In genomic region chr11:94925422-94926270, GRCh38 we compare ENCODE assay signal across 9 cellular contexts. TPM values are rescaled to one million over a fixed set of nuclear protein-coding genes. Genes with fewer than 3 reads are reported as not detected.
DNase-seq lines count a peak whose midpoint lies in the region; ATAC-seq and TF ChIP-seq lines count a peak whose summit lies in the region.
"Had no signal": no experiment of that assay in that cellular context is flagged by ENCODE, and none has a peak within 500 bp of the region (broad histone marks: within the 10 kb centered on the region; RNA-seq: fewer than 3 reads in every experiment).

No MANE protein-coding gene starts in this region.

- H3K4me3 ChIP-seq in effector memory CD4-positive, alpha-beta T cell (ENCODE audit: insufficient read depth, low read depth, low read length, poor library complexity, severe bottlenecking): no peak overlapping the region
- H3K4me3 ChIP-seq: tibial artery had no signal

- no peak overlapping the region for H3K27ac ChIP-seq in effector memory CD4-positive, alpha-beta T cell (ENCODE audit: insufficient read depth, low read length, poor library complexity, severe bottlenecking)

- H3K4me1 ChIP-seq in effector memory CD4-positive, alpha-beta T cell (ENCODE audit: control insufficient read depth, insufficient read depth, low read length, poor library complexity, severe bottlenecking): peaks cover 11% of the 10 kb centered on the region

- no peaks in the 10 kb centered on the region for H3K27me3 ChIP-seq in effector memory CD4-positive, alpha-beta T cell (replicated peaks; ENCODE audit: control insufficient read depth, insufficient read depth, low read length, poor library complexity, severe bottlenecking)
- H3K27me3 ChIP-seq: tibial artery had no signal

- no peaks in the 10 kb centered on the region for H3K36me3 ChIP-seq in effector memory CD4-positive, alpha-beta T cell (ENCODE audit: control insufficient read depth, insufficient read depth, low read length)
- H3K36me3 ChIP-seq: tibial artery had no signal

- ATAC-seq in GM18498 (IDR thresholded peaks at IDR 0.05; ENCODE audit: unreplicated experiment) (peak; percentile 74), GM21825 (IDR thresholded peaks at IDR 0.05; ENCODE audit: unreplicated experiment) (peak; percentile 79), HG02623 (IDR thresholded peaks at IDR 0.05; ENCODE audit: unreplicated experiment) (no peak)
- peak; percentile 42 for ATAC-seq in activated T-helper 17 cell treated with anti-CD3 and anti-CD28 coated beads, Interleukin-2, amount 50 U/mL, for 72 hours (replicated peaks)

- peaks cover 5% of the 10 kb centered on the region for H3K9me3 Mint-ChIP-seq in activated T-helper 17 cell treated with anti-CD3 and anti-CD28 coated beads, Interleukin-2, amount 50 U/mL, for 72 hours
- no peaks in the 10 kb centered on the region for H3K9me3 Mint-ChIP-seq in nephron

- no peak for TF ChIP-seq CTCF in nephron (IDR thresholded peaks at IDR 0.05; ENCODE audit: unreplicated experiment in 3 of 3)

- H3K4me3 Mint-ChIP-seq in activated T-helper 17 cell treated with anti-CD3 and anti-CD28 coated beads, Interleukin-2, amount 50 U/mL, for 72 hours: peak overlapping the region; percentile 49
- peak overlapping the region in 1 of 3 experiments; percentile 20 for H3K4me3 Mint-ChIP-seq in nephron

- no peak for DNase-seq in effector memory CD4-positive, alpha-beta T cell
- DNase-seq in NCI-H1105 (lab: John Stamatoyannopoulos, UW) (no peak), NCI-H1436 (lab: John Stamatoyannopoulos, UW) (no peak)

- no peaks in the 10 kb centered on the region for H3K27me3 Mint-ChIP-seq in activated T-helper 17 cell treated with anti-CD3 and anti-CD28 coated beads, Interleukin-2, amount 50 U/mL, for 72 hours
- peaks cover 8% of the 10 kb centered on the region for H3K27me3 Mint-ChIP-seq in nephron (ENCODE audit: low read depth)

- H3K36me3 Mint-ChIP-seq in activated T-helper 17 cell treated with anti-CD3 and anti-CD28 coated beads, Interleukin-2, amount 50 U/mL, for 72 hours (ENCODE audit: low read depth): no peaks in the 10 kb centered on the region
- no peaks in the 10 kb centered on the region for H3K36me3 Mint-ChIP-seq in nephron (ENCODE audit: low read depth)

- peaks cover 25% of the 10 kb centered on the region for H3K4me1 Mint-ChIP-seq in activated T-helper 17 cell treated with anti-CD3 and anti-CD28 coated beads, Interleukin-2, amount 50 U/mL, for 72 hours
- peaks cover 43% of the 10 kb centered on the region for H3K4me1 Mint-ChIP-seq in nephron

- H3K9me3 ChIP-seq in effector memory CD4-positive, alpha-beta T cell (ENCODE audit: control insufficient read depth, low read length): no peaks in the 10 kb centered on the region
- H3K9me3 ChIP-seq: tibial artery had no signal

- H3K27ac Mint-ChIP-seq in activated T-helper 17 cell treated with anti-CD3 and anti-CD28 coated beads, Interleukin-2, amount 50 U/mL, for 72 hours: peak overlapping the region; percentile 84
- peak overlapping the region; percentile 88 to 96 (median 88) for H3K27ac Mint-ChIP-seq in nephron

RNA-seq across cellular contexts. Expression of gene CWC15, which starts 47.7 kb away (rescaled TPM):
- total RNA-seq in activated T-helper 17 cell treated with anti-CD3 and anti-CD28 coated beads, Interleukin-2, amount 50 U/mL, for 72 hours: 10 to 100 TPM; 69.4 to 80.3 TPM

RNA-seq across cellular contexts. Expression of gene KDM4D, which starts 47.9 kb away (rescaled TPM):
- 1 to 10 TPM in 1 of 2 donors, under 1 TPM in 1; 0.91 to 1.0 TPM for total RNA-seq in activated T-helper 17 cell treated with anti-CD3 and anti-CD28 coated beads, Interleukin-2, amount 50 U/mL, for 72 hours
